15 cellular contexts compared by ENCODE assay signal in the genomic region with DNA sequence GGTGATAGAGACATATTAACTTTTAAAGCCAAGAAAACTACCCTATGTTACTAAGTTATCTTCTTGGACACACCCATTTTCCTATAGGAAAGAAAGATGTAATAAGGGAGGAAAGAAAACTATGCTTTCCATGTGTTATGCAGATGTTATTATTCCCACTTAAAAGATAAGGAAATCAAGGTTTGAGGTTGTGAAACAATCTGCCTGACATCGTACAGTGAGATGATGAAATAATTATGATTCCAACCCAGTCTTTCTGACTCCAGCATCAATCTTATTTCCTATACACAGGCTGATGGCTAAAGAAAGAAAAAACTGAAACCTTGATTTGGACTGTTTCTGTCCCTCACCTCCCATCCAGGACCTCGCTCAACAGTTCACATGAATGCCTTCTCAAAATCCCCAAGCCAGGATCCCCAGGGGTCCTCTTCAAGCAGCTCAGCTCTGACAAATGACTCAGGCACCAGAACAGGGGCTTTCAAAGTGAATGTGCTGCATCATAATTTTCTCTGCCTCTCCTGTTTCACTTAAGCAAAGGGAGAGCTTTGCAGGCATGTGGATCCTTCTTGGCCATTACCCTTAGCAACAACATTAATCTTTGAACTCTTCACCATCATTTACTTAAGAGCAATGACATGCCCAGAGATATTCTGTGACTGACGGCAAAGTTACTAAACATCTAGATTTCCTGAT. TPM values are rescaled to one million over a fixed set of nuclear protein-coding genes. Genes with fewer than 3 reads are reported as not detected.
DNase-seq lines count a peak whose midpoint lies in the region; ATAC-seq, FAIRE-seq and TF ChIP-seq lines count a peak whose summit lies in the region.
"Had no signal": no experiment of that assay in that cellular context is flagged by ENCODE, and none has a peak within 500 bp of the region (broad histone marks: within the 10 kb centered on the region; RNA-seq: fewer than 3 reads in every experiment).

No MANE protein-coding gene starts in this region.

- no peaks in the 10 kb centered on the region for H3K27me3 Mint-ChIP-seq in osteocyte (ENCODE audit: unreplicated experiment)

- intact Hi-C loops in endothelial cell of umbilical vein (cut with micrococcal nuclease): no loop called here

- no peaks in the 10 kb centered on the region for H3K79me2 ChIP-seq in endothelial cell of umbilical vein (ENCODE audit: control insufficient read depth, insufficient read depth, low read length)

- no peaks in the 10 kb centered on the region for H3K9me3 ChIP-seq in endothelial cell of umbilical vein (replicated peaks; ENCODE audit: control insufficient read depth, insufficient read depth, low read length)

- peak; percentile 84 to 91 for DNase-seq in NCI-H524 (lab: John Stamatoyannopoulos, UW)
- no peak for DNase-seq in endothelial cell of umbilical vein (ENCODE audit: low read depth, low spot score)
- DNase-seq in osteocyte (ENCODE audit: extremely low spot score, unreplicated experiment): no peak
- no peak for DNase-seq in epidermal melanocyte (ENCODE audit: insufficient read length, low spot score)
- DNase-seq in LoVo (ENCODE audit: low spot score): no peak
- DNase-seq: anterior cingulate cortex; Calu3; NK-92 treated with Interleukin-12 subunit alpha and Interleukin-12 subunit beta, amount 100 ng/mL, for 24 hours; right cardiac atrium had no signal

- H3K9me1 ChIP-seq in endothelial cell of umbilical vein (replicated peaks; ENCODE audit: control insufficient read depth, extremely low read depth, insufficient read depth, low read length): no peaks in the 10 kb centered on the region

- no peak for TF ChIP-seq POLR2A in endothelial cell of umbilical vein (IDR thresholded peaks at IDR 0.05; ENCODE audit: low read depth, low read length)

- H4K20me1 ChIP-seq in endothelial cell of umbilical vein (replicated peaks; ENCODE audit: control insufficient read depth, extremely low read depth, insufficient read depth, low read length): no peaks in the 10 kb centered on the region

- no peaks in the 10 kb centered on the region for H3K27me3 ChIP-seq in endothelial cell of umbilical vein (ENCODE audit: control insufficient read depth in 2 of 2, insufficient read depth in 2 of 2, low read length in 2 of 2)

- no peak overlapping the region for H3K4me3 Mint-ChIP-seq in osteocyte (ENCODE audit: unreplicated experiment)
- H3K4me3 Mint-ChIP-seq: IgD-negative memory B cell had no signal

- no TSS peak for BruUV-seq in endothelial cell of umbilical vein (replicated peaks; lab: Mats Ljungman, UMichigan)

- dilution Hi-C loops in endothelial cell of umbilical vein (cut with MboI; ENCODE audit: extremely low pct_ligation_motif_present, low sequenced_read_pairs): no loop called here

- H3K4me1 ChIP-seq in endothelial cell of umbilical vein (ENCODE audit: control insufficient read depth, extremely low read depth, insufficient read depth, low read length): peaks cover 12% of the 10 kb centered on the region

- CTCF ChIA-PET in endothelial cell of umbilical vein (lab: Charles Lee): interaction anchor here (0.9 to 10.8 kb wide), 4 partner anchors 280 to 1280 kb away, joined by 4 to 181 read pairs (median 12); no protein-coding TSS in a partner anchor

- H3K27ac Mint-ChIP-seq in osteocyte (ENCODE audit: unreplicated experiment): peak overlapping the region; percentile 80
- H3K27ac Mint-ChIP-seq: IgD-negative memory B cell had no signal

- no peak overlapping the region for H3K27ac ChIP-seq in endothelial cell of umbilical vein (ENCODE audit: insufficient read depth, low read depth, low read length)

- no peak overlapping the region for H3K9ac ChIP-seq in endothelial cell of umbilical vein (replicated peaks; ENCODE audit: extremely low read depth, insufficient read depth, low read length)

- no peak for FAIRE-seq in endothelial cell of umbilical vein (lab: Jason Lieb, UNC)
- FAIRE-seq: GM18507 had no signal

- H3K36me3 Mint-ChIP-seq in osteocyte (ENCODE audit: unreplicated experiment): no peaks in the 10 kb centered on the region
- H3K36me3 Mint-ChIP-seq: IgD-negative memory B cell had no signal

- H3K9me3 Mint-ChIP-seq in osteocyte (ENCODE audit: unreplicated experiment): no peaks in the 10 kb centered on the region
- H3K9me3 Mint-ChIP-seq: IgD-negative memory B cell had no signal

- H3K4me3 ChIP-seq in endothelial cell of umbilical vein (replicated peaks in 1 of 3; ENCODE audit: insufficient read depth in 1 of 3, low read depth in 1 of 3, low read length in 3 of 3): no peak overlapping the region

- POLR2A ChIA-PET in endothelial cell of umbilical vein (lab: Charles Lee): no interaction called here

- TF ChIP-seq CTCF in endothelial cell of umbilical vein (IDR thresholded peaks at IDR 0.05; ENCODE audit: extremely low read depth in 1 of 2, insufficient read depth in 1 of 2, low read depth in 1 of 2, low read length in 2 of 2) (no peak), osteocyte (IDR thresholded peaks at IDR 0.05) (no peak)

- H3K4me1 Mint-ChIP-seq in osteocyte (ENCODE audit: unreplicated experiment): peaks cover 38% of the 10 kb centered on the region

- H3K36me3 ChIP-seq in endothelial cell of umbilical vein (ENCODE audit: control insufficient read depth in 2 of 2, extremely low read depth in 1 of 2, insufficient read depth in 2 of 2, low read length in 2 of 2): no peaks in the 10 kb centered on the region

- no peak overlapping the region for H3K4me2 ChIP-seq in endothelial cell of umbilical vein (ENCODE audit: insufficient read depth, low read length)

- peak overlapping the region; percentile 69 for H2AFZ ChIP-seq in endothelial cell of umbilical vein (ENCODE audit: low read depth, low read length)

- peak; percentile 45 for ATAC-seq in GM19463 (IDR thresholded peaks at IDR 0.05; ENCODE audit: unreplicated experiment)
- no peak for ATAC-seq in HG02623 (IDR thresholded peaks at IDR 0.05; ENCODE audit: unreplicated experiment)
- no peak for ATAC-seq in HG03460 (IDR thresholded peaks at IDR 0.05; ENCODE audit: unreplicated experiment)
- ATAC-seq: esophagus mucosa had no signal

TF ChIP-seq in endothelial cell of umbilical vein, 7 proteins besides CTCF, POLR2A, EP300 and RAD21:
- TF ChIP-seq MYC (IDR thresholded peaks at IDR 0.05; ENCODE audit: low read depth, low read length): no peak
- no peak for TF ChIP-seq MAX (IDR thresholded peaks at IDR 0.05; ENCODE audit: insufficient read depth, insufficient read length)
- TF ChIP-seq FOS (IDR thresholded peaks at IDR 0.05; ENCODE audit: borderline replicate concordance, insufficient read depth, low read length): no peak
- no peak for TF ChIP-seq JUN (IDR thresholded peaks at IDR 0.05; ENCODE audit: borderline replicate concordance, insufficient read depth, insufficient read length, low read depth)
- no peak for TF ChIP-seq POLR2AphosphoS5 (IDR thresholded peaks at IDR 0.05; ENCODE audit: insufficient read depth, low read depth, low read length)
- no peak for TF ChIP-seq GATA2 (IDR thresholded peaks at IDR 0.05; ENCODE audit: insufficient read depth, insufficient read length, low read depth, low read length)
- TF ChIP-seq EZH2 (IDR thresholded peaks at IDR 0.05; ENCODE audit: borderline replicate concordance, low read depth, low read length, severe bottlenecking): no peak

RNA-seq across cellular contexts. Expression of gene EID1, which starts 12.4 kb away (rescaled TPM):
- total RNA-seq in endothelial cell of umbilical vein (146 and 153 TPM in 2 replicates), osteocyte (168 and 185 TPM in 2 replicates)
- 95.8 and 155 TPM in 2 replicates for polyA plus RNA-seq in endothelial cell of umbilical vein
- polyA plus RNA-seq in endothelial cell of umbilical vein (2011; cell fraction: cytosol; rRNA removed): 185 and 194 TPM in 2 replicates
- polyA plus RNA-seq in endothelial cell of umbilical vein (2011; cell fraction: nucleus; rRNA removed): 60.5 and 93.6 TPM in 2 replicates
- 113 and 148 TPM in 2 replicates for polyA plus RNA-seq in endothelial cell of umbilical vein (2012)
- 56.3 and 56.9 TPM in 2 replicates for polyA minus RNA-seq in endothelial cell of umbilical vein
- 97.1 TPM for polyA minus RNA-seq in endothelial cell of umbilical vein (2011; cell fraction: cytosol; rRNA and poly(A)+ RNA removed)
- 14.6 and 18.1 TPM in 2 replicates for polyA minus RNA-seq in endothelial cell of umbilical vein (2011; cell fraction: nucleus; rRNA and poly(A)+ RNA removed)

RNA-seq across cellular contexts. Expression of gene CEP152, which starts 54.7 kb away (rescaled TPM):
- 13.8 and 15.7 TPM in 2 replicates for total RNA-seq in endothelial cell of umbilical vein
- 1.1 and 3.0 TPM in 2 replicates for polyA plus RNA-seq in endothelial cell of umbilical vein
- polyA plus RNA-seq in endothelial cell of umbilical vein (2011; cell fraction: cytosol; rRNA removed): 1.3 and 1.4 TPM in 2 replicates
- polyA plus RNA-seq in endothelial cell of umbilical vein (2011; cell fraction: nucleus; rRNA removed): 6.9 and 9.2 TPM in 2 replicates
- 4.5 and 6.7 TPM in 2 replicates for polyA plus RNA-seq in endothelial cell of umbilical vein (2012)
- 12.9 and 19.2 TPM in 2 replicates for polyA minus RNA-seq in endothelial cell of umbilical vein
- polyA minus RNA-seq in endothelial cell of umbilical vein (2011; cell fraction: cytosol; rRNA and poly(A)+ RNA removed): 10.3 TPM
- 27.6 and 29.2 TPM in 2 replicates for polyA minus RNA-seq in endothelial cell of umbilical vein (2011; cell fraction: nucleus; rRNA and poly(A)+ RNA removed)
- total RNA-seq in osteocyte: 5.6 and 6.8 TPM in 2 replicates

Comparison
In these comparisons a context has a peak if more than half of its experiments do, and no peak if none do; other contexts are left out.
1. DNase-seq: peak in NCI-H524 (2 of 2); none in endothelial cell of umbilical vein (single experiment), osteocyte (single experiment), epidermal melanocyte (single experiment) and LoVo (single experiment).